Comparison of ENCODE assay signal across 17 cellular contexts in the genomic region with DNA sequence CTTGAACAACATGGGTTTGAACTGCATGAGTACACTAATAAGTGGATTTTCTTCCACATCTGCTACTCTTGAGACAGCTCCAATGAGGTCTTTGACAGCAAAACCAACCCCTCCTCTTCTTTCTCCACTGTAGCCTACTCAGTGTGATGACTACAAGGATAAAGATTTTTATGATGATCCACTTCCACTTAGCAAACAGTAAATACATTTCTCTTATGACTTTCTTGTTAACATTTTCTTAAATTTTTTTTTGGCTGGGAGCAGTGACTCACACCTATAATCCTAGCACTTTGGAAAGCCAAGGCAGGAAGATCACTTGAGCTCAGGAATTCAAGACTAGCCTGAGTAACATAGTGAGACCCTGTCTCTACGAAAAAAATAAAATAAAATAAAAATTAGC. TPM values are rescaled to one million over a fixed set of nuclear protein-coding genes. Genes with fewer than 3 reads are reported as not detected.
DNase-seq lines count a peak whose midpoint lies in the region; ATAC-seq and TF ChIP-seq lines count a peak whose summit lies in the region.
"Had no signal": no experiment of that assay in that cellular context is flagged by ENCODE, and none has a peak within 500 bp of the region (broad histone marks: within the 10 kb centered on the region; RNA-seq: fewer than 3 reads in every experiment).

No MANE protein-coding gene starts in this region.

- no peaks in the 10 kb centered on the region for H3K27me3 ChIP-seq in GM23248 (replicated peaks; ENCODE audit: insufficient read depth)
- no peaks in the 10 kb centered on the region for H3K27me3 ChIP-seq in foreskin keratinocyte
- H3K27me3 ChIP-seq: SJSA1 had no signal

- WGBS in GM23248 (ENCODE audit: low coverage in 1 of 2, low lambda C conversion rate in 2 of 2, missing lambda C conversion rate in 2 of 2), 2 experiments: 42 to 54% methylated on average over 1 of the region's 1 CpG

- H3K27ac ChIP-seq in GM23248 (peak overlapping the region; percentile 49), foreskin keratinocyte (no peak overlapping the region)
- H3K27ac ChIP-seq: parathyroid adenoma, SJSA1 had no signal

- no peak overlapping the region for H3K9ac ChIP-seq in GM23248
- H3K9ac ChIP-seq: parathyroid adenoma had no signal

- no peaks in the 10 kb centered on the region for H3K79me2 ChIP-seq in GM23248 (ENCODE audit: insufficient read depth)
- H3K79me2 ChIP-seq: parathyroid adenoma had no signal

- H3K4me3 ChIP-seq in GM23248: no peak overlapping the region
- H3K4me3 ChIP-seq: GM12878, SJSA1 had no signal

- DNase-seq in ACHN (peak; percentile 9), GM23248 (peak; percentile 83), RPMI7951 (ENCODE audit: low read depth) (peak; percentile 36), foreskin keratinocyte (peak; percentile 56 to 81), OCI-M2 (lab: John Stamatoyannopoulos, UW; ENCODE audit: unreplicated experiment) (no peak)
- DNase-seq: activated CD8-positive, alpha-beta T cell treated with anti-CD3 and anti-CD28 coated beads, Interleukin-2, amount 10 ng/mL, durations not matched to agents 7 days and 5 days; DMS153; effector CD4-positive, alpha-beta T cell; islet precursor cell; NCI-H187 treated with DMSO at 0.1 percent for 48 hours; NCI-H748 treated with DMSO at 0.1 percent for 48 hours had no signal

- H3K9me2 ChIP-seq in GM23248 (ENCODE audit: insufficient read depth): no peaks in the 10 kb centered on the region

- H3K4me1 ChIP-seq in GM23248 (ENCODE audit: insufficient read depth) (peaks cover 17% of the 10 kb centered on the region), foreskin keratinocyte (peaks cover 3% of the 10 kb centered on the region)
- H3K4me1 ChIP-seq: parathyroid adenoma, SJSA1 had no signal

- peaks cover 17% of the 10 kb centered on the region for H3F3A ChIP-seq in GM23248 (ENCODE audit: insufficient read depth)

- no peaks in the 10 kb centered on the region for H4K20me1 ChIP-seq in GM23248 (ENCODE audit: insufficient read depth)

- H2AFZ ChIP-seq in GM23248: no peak overlapping the region
- H2AFZ ChIP-seq: parathyroid adenoma had no signal

- H3K9me3 ChIP-seq in GM23248 (ENCODE audit: low read depth): no peaks in the 10 kb centered on the region
- H3K9me3 ChIP-seq: SJSA1 had no signal

- ATAC-seq in foreskin keratinocyte (peak; percentile 81), GM19455 (IDR thresholded peaks at IDR 0.05; ENCODE audit: unreplicated experiment) (no peak), HG03025 (IDR thresholded peaks at IDR 0.05; ENCODE audit: low FRiP score, unreplicated experiment) (no peak), GM18511 (IDR thresholded peaks at IDR 0.05; ENCODE audit: unreplicated experiment) (no peak)
- ATAC-seq: activated CD8-positive, alpha-beta T cell treated with anti-CD3 and anti-CD28 coated beads, Interleukin-2, amount 10 ng/mL, durations not matched to agents 7 days and 5 days; GM12878 had no signal

- H3K4me2 ChIP-seq in GM23248 (ENCODE audit: unreplicated experiment): no peak overlapping the region

- in situ Hi-C loops in ACHN (cut with HindIII; ENCODE audit: low pct_ligation_motif_present, low pct_unique_long_range_greater_than_20kb, low sequenced_read_pairs) (no loop called here), GM23248 (cut with MboI) (no loop called here)

- no peaks in the 10 kb centered on the region for H3K36me3 ChIP-seq in GM23248 (ENCODE audit: low read depth)
- H3K36me3 ChIP-seq: SJSA1 had no signal

- no peak for TF ChIP-seq CTCF in foreskin keratinocyte (conservative IDR thresholded peaks at IDR 0.05)

RNA-seq across cellular contexts. Expression of gene EIF4G2, which starts 9.9 kb away (rescaled TPM):
- total RNA-seq in GM23248 (2014; rRNA removed; shearing (Covaris generic)): 673 and 744 TPM in 2 replicates
- polyA plus RNA-seq in GM23248 (2016; fragmentation: Nextera tagmentation; extraction: Ambion mirVana) (875 and 882 TPM in 2 replicates), foreskin keratinocyte (234 and 277 TPM in 2 replicates)
- total RNA-seq in RPMI7951 (2014; rRNA removed; shearing (Covaris generic)): 645 and 752 TPM in 2 replicates
- 659 and 667 TPM in 2 replicates for total RNA-seq in foreskin keratinocyte

RNA-seq across cellular contexts. Expression of gene ZBED5, which starts 39.3 kb away (rescaled TPM):
- total RNA-seq in GM23248 (2014; rRNA removed; shearing (Covaris generic)): 25.6 and 32.4 TPM in 2 replicates
- 27.7 and 27.8 TPM in 2 replicates for polyA plus RNA-seq in GM23248 (2016; fragmentation: Nextera tagmentation; extraction: Ambion mirVana)
- 29.1 and 43.0 TPM in 2 replicates for total RNA-seq in RPMI7951 (2014; rRNA removed; shearing (Covaris generic))
- total RNA-seq in foreskin keratinocyte: 30.0 and 32.3 TPM in 2 replicates
- 11.7 and 12.8 TPM in 2 replicates for polyA plus RNA-seq in foreskin keratinocyte
